ENCODE assay signal across 35 cellular contexts in genomic region chr3:134568790-134569189, GRCh38.
"Had no signal": no experiment of that assay in that cellular context is flagged by ENCODE, and none has a peak within 500 bp of the region (broad histone marks: within the 10 kb centered on the region; RNA-seq: fewer than 3 reads in every experiment).

No MANE protein-coding gene starts in this region.

- H3K27me3 ChIP-seq: MG63 had no signal

- DNase-seq: Karpas-422, Kasumi-1, MG63, MM.1S, MV-4-11, NCI-H1048, NCI-H1092, NCI-H1092 treated with DMSO at 0.1 percent for 48 hours, NCI-H1105, NCI-H1105 treated with DMSO at 0.1 percent for 48 hours, NCI-H1417, NCI-H1417 treated with DMSO at 0.1 percent for 48 hours, NCI-H1436, NCI-H1436 treated with DMSO at 0.1 percent for 48 hours, NCI-H146, NCI-H1694, NCI-H1694 treated with DMSO at 0.1 percent for 48 hours, NCI-H187, NCI-H187 treated with DMSO at 0.1 percent for 48 hours, NCI-H1930, NCI-H2029, NCI-H2029 treated with DMSO at 0.1 percent for 48 hours, NCI-H2081, NCI-H2081 treated with DMSO at 0.1 percent for 48 hours, NCI-H2107, NCI-H2171, NCI-H2171 treated with DMSO at 0.1 percent for 48 hours, NCI-H2227 treated with DMSO at 0.1 percent for 48 hours, NCI-H226, NCI-H345, NCI-H446, NCI-H446 treated with DMSO at 0.1 percent for 48 hours, NCI-H510A, NCI-H510A treated with DMSO at 0.1 percent for 48 hours, NCI-H524 had no signal

- H3K4me3 ChIP-seq: MG63 had no signal
